ENCODE assay signal across 18 cellular contexts in the genomic region with DNA sequence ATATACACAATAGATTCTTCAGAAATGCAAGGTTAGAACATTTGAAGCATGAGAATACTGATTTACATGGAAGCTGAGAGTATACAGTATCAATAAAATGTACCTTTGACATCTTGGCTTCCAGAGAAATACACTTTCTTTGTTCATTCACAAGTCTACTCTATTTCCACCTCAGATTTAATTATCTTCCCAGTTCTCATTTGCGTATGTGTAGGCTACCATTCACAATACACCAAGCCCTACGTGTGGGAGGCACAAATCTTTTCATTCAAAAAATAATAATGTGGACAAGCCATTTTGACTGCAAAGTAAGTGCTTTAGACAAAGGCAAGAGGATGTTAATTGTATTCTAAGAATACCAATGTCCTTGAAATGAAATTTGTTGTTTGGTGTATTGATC.
DNase-seq lines count a peak whose midpoint lies in the region; ATAC-seq and TF ChIP-seq lines count a peak whose summit lies in the region.
"Had no signal": no experiment of that assay in that cellular context is flagged by ENCODE, and none has a peak within 500 bp of the region (broad histone marks: within the 10 kb centered on the region; RNA-seq: fewer than 3 reads in every experiment).

No MANE protein-coding gene starts in this region.

- H3K27me3 Mint-ChIP-seq in neural progenitor cell (ENCODE audit: insufficient read depth, low read depth) = no peaks in the 10 kb centered on the region

- TF ChIP-seq RAD21 in SK-N-SH (IDR thresholded peaks at IDR 0.05; ENCODE audit: low read length) = no peak

- DNase-seq in SK-N-SH (no peak), HAP-1 (ENCODE audit: low spot score in 2 of 2) (peak; percentile 46 to 95), brain microvascular endothelial cell (no peak), neural progenitor cell (ENCODE audit: low spot score) (no peak), NCI-H226 (no peak), NCI-H128 (lab: John Stamatoyannopoulos, UW; ENCODE audit: unreplicated experiment) (no peak)
- DNase-seq: 8988T; activated effector memory CD4-positive, alpha-beta T cell treated with Interleukin-2 at 50 U/mL for 16 hours; amygdala; cerebellar nuclear complex; NCI-H2107; NCI-H526 treated with DMSO at 0.1 percent for 48 hours; small intestine; stimulated activated CD4-positive, alpha-beta T cell treated with anti-CD3 and anti-CD28 coated beads, Interleukin-2, amount 100 ng/mL, for 48 hours; stomach had no signal

- peaks cover 13% of the 10 kb centered on the region for H3K36me3 Mint-ChIP-seq in neural progenitor cell

- H2AFZ ChIP-seq in SK-N-SH (ENCODE audit: low read depth) (no peak overlapping the region), neural progenitor cell (replicated peaks) (no peak overlapping the region)

- WGBS in SK-N-SH (ENCODE audit: low lambda C conversion rate) = 91% methylated on average over 2 of the region's 2 CpGs

- H3K9me3 ChIP-seq in SK-N-SH = no peaks in the 10 kb centered on the region
- H3K9me3 ChIP-seq in HAP-1 = no peaks in the 10 kb centered on the region
- H3K9me3 ChIP-seq in neural progenitor cell (ENCODE audit: low read depth) = no peaks in the 10 kb centered on the region
- H3K9me3 ChIP-seq: BE2C, stomach had no signal

- TF ChIP-seq CTCF in SK-N-SH (IDR thresholded peaks at IDR 0.05) = no peak
- TF ChIP-seq CTCF in brain microvascular endothelial cell (IDR thresholded peaks at IDR 0.05; ENCODE audit: low read depth, low read length, missing control alignments) = no peak
- no peak for TF ChIP-seq CTCF in neural progenitor cell (IDR thresholded peaks at IDR 0.05)

- no peaks in the 10 kb centered on the region for H3K9me2 ChIP-seq in SK-N-SH

- ATAC-seq in SK-N-SH treated with all-trans-retinoic acid at 6 μM for 48 hours (no peak), HG03139 (IDR thresholded peaks at IDR 0.05; ENCODE audit: unreplicated experiment) (no peak)

- no peaks in the 10 kb centered on the region for H3K27me3 ChIP-seq in SK-N-SH (ENCODE audit: insufficient read depth)
- H3K27me3 ChIP-seq in HAP-1 (ENCODE audit: low read depth) = no peaks in the 10 kb centered on the region
- no peaks in the 10 kb centered on the region for H3K27me3 ChIP-seq in brain microvascular endothelial cell (replicated peaks)
- no peaks in the 10 kb centered on the region for H3K27me3 ChIP-seq in neural progenitor cell
- H3K27me3 ChIP-seq: BE2C, stomach had no signal

- H3K79me2 ChIP-seq in SK-N-SH (ENCODE audit: insufficient read depth) (peaks cover 73% of the 10 kb centered on the region), neural progenitor cell (ENCODE audit: low read depth) (no peaks in the 10 kb centered on the region)

- TF ChIP-seq EP300 in SK-N-SH (IDR thresholded peaks at IDR 0.05; ENCODE audit: borderline replicate concordance in 1 of 2, low read depth in 1 of 2, low read length in 1 of 2) = no peak

- H3K4me2 ChIP-seq in SK-N-SH (0 out of 2 replicates have a peak overlapping the region, but pooled peaks have one; percentile 32), neural progenitor cell (peak overlapping the region; percentile 77)

- H3K9ac ChIP-seq in SK-N-SH = peak overlapping the region; percentile 52; the same call in 1 of the 2 replicates
- no peak overlapping the region for H3K9ac ChIP-seq in neural progenitor cell

- H4K20me1 ChIP-seq in SK-N-SH (ENCODE audit: insufficient read depth) (no peaks in the 10 kb centered on the region), neural progenitor cell (ENCODE audit: low read depth) (no peaks in the 10 kb centered on the region)

- H3K9me3 Mint-ChIP-seq in neural progenitor cell = peaks cover 2% of the 10 kb centered on the region

- H3K4me3 Mint-ChIP-seq in neural progenitor cell = no peak overlapping the region

- H3K4me3 ChIP-seq in SK-N-SH (ENCODE audit: low read depth in 2 of 2, low read length in 1 of 2) (no peak overlapping the region), HAP-1 (no peak overlapping the region), brain microvascular endothelial cell (ENCODE audit: low read depth, low read length) (no peak overlapping the region), neural progenitor cell (no peak overlapping the region)
- H3K4me3 ChIP-seq: stomach had no signal

- peaks cover 4 to 29% of the 10 kb centered on the region in 2 experiments for H3K36me3 ChIP-seq in SK-N-SH (replicated peaks in 1 of 2; ENCODE audit: control insufficient read depth in 1 of 2, insufficient read depth in 2 of 2, low read length in 1 of 2)
- H3K36me3 ChIP-seq in HAP-1 (replicated peaks) = no peaks in the 10 kb centered on the region
- no peaks in the 10 kb centered on the region for H3K36me3 ChIP-seq in brain microvascular endothelial cell (replicated peaks)
- H3K36me3 ChIP-seq in neural progenitor cell = no peaks in the 10 kb centered on the region
- H3K36me3 ChIP-seq: BE2C, stomach had no signal

- POLR2A ChIA-PET in SK-N-SH (lab: Yijun Ruan, JAX) = no interaction called here

- in situ Hi-C loops in HAP-1 (cut with MboI; ENCODE audit: low sequenced_read_pairs) = no loop called here
- in situ Hi-C loops in brain microvascular endothelial cell (cut with HindIII; ENCODE audit: low pct_ligation_motif_present, low sequenced_read_pairs) = no loop called here

- peaks cover 38% of the 10 kb centered on the region for H3F3A ChIP-seq in SK-N-SH (replicated peaks; ENCODE audit: insufficient read depth)
- H3F3A ChIP-seq in neural progenitor cell (ENCODE audit: low read depth) = peaks cover 27% of the 10 kb centered on the region

- peaks cover 12 to 70% of the 10 kb centered on the region in 2 experiments for H3K4me1 ChIP-seq in SK-N-SH (ENCODE audit: control insufficient read depth in 1 of 2, insufficient read depth in 2 of 2, low read depth in 1 of 2, low read length in 1 of 2)
- H3K4me1 ChIP-seq in HAP-1 = peaks cover 32% of the 10 kb centered on the region
- peaks cover 29% of the 10 kb centered on the region for H3K4me1 ChIP-seq in neural progenitor cell

- peaks cover 48% of the 10 kb centered on the region for H3K4me1 Mint-ChIP-seq in neural progenitor cell

- peak overlapping the region; percentile 27 for H3K27ac Mint-ChIP-seq in neural progenitor cell

- H3K27ac ChIP-seq in SK-N-SH (ENCODE audit: low read depth in 2 of 2, low read length in 1 of 2) (peak overlapping the region; percentile 84 to 86), brain microvascular endothelial cell (peak overlapping the region; percentile 4), neural progenitor cell (no peak overlapping the region)
- H3K27ac ChIP-seq: stomach had no signal

- CTCF ChIA-PET in SK-N-SH (lab: Yijun Ruan, JAX) = interaction anchor here (1.0 to 3.7 kb wide), 4 partner anchors 13 to 286 kb away, joined by 3 to 91 read pairs (median 10); a partner anchor contains a TSS

TF ChIP-seq in SK-N-SH, 30 proteins besides CTCF, POLR2A, EP300 and RAD21 (continues in another document):
- TF ChIP-seq SIN3A (IDR thresholded peaks at IDR 0.05; ENCODE audit: borderline replicate concordance, low read depth, low read length) = no peak
- TF ChIP-seq CHD2 (IDR thresholded peaks at IDR 0.05; ENCODE audit: low read length, partially characterized antibody) = no peak
- TF ChIP-seq, protein P1, sequence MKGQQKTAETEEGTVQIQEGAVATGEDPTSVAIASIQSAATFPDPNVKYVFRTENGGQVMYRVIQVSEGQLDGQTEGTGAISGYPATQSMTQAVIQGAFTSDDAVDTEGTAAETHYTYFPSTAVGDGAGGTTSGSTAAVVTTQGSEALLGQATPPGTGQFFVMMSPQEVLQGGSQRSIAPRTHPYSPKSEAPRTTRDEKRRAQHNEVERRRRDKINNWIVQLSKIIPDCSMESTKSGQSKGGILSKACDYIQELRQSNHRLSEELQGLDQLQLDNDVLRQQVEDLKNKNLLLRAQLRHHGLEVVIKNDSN (IDR thresholded peaks at IDR 0.05; ENCODE audit: borderline replicate concordance, low read depth) = no peak
- no peak for TF ChIP-seq GABPA (IDR thresholded peaks at IDR 0.05; ENCODE audit: low read depth)
- TF ChIP-seq, protein P2, sequence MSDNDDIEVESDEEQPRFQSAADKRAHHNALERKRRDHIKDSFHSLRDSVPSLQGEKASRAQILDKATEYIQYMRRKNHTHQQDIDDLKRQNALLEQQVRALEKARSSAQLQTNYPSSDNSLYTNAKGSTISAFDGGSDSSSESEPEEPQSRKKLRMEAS (IDR thresholded peaks at IDR 0.05; ENCODE audit: low read depth) = no peak
- TF ChIP-seq MXI1 (IDR thresholded peaks at IDR 0.05; ENCODE audit: low read depth, low read length) = no peak
- no peak for TF ChIP-seq RXRA (IDR thresholded peaks at IDR 0.05; ENCODE audit: borderline replicate concordance, low read depth)
- no peak for TF ChIP-seq TEAD4 (IDR thresholded peaks at IDR 0.05; ENCODE audit: borderline replicate concordance, insufficient read depth)
- TF ChIP-seq RCOR1 (IDR thresholded peaks at IDR 0.05; ENCODE audit: low read length) = no peak
- TF ChIP-seq POLR2AphosphoS5 (IDR thresholded peaks at IDR 0.05; ENCODE audit: low read depth, low read length) = no peak
- TF ChIP-seq NRF1 (IDR thresholded peaks at IDR 0.05; ENCODE audit: low read depth, low read length) = no peak

TF ChIP-seq in SK-N-SH treated with all-trans-retinoic acid at 6 μM for 48 hours, 23 proteins besides CTCF, POLR2A, EP300 and RAD21 (continues in another document):
- no peak for TF ChIP-seq ZNF70 (CRISPR knock-in tag; IDR thresholded peaks at IDR 0.05)
- no peak for TF ChIP-seq ZNF565 (CRISPR knock-in tag; conservative IDR thresholded peaks at IDR 0.05; ENCODE audit: low read depth)
- TF ChIP-seq, protein P3, sequence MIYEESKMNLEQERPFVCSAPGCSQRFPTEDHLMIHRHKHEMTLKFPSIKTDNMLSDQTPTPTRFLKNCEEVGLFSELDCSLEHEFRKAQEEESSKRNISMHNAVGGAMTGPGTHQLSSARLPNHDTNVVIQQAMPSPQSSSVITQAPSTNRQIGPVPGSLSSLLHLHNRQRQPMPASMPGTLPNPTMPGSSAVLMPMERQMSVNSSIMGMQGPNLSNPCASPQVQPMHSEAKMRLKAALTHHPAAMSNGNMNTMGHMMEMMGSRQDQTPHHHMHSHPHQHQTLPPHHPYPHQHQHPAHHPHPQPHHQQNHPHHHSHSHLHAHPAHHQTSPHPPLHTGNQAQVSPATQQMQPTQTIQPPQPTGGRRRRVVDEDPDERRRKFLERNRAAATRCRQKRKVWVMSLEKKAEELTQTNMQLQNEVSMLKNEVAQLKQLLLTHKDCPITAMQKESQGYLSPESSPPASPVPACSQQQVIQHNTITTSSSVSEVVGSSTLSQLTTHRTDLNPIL (CRISPR knock-in tag; IDR thresholded peaks at IDR 0.05; ENCODE audit: low read depth) = no peak

Comparison
In these comparisons a context has a peak if more than half of its experiments do, and no peak if none do; other contexts are left out.
1. DNase-seq: peak in HAP-1 (2 of 2); none in SK-N-SH (single experiment), brain microvascular endothelial cell (single experiment), neural progenitor cell (single experiment), NCI-H226 (single experiment) and NCI-H128 (single experiment).